In genomic region chr20:61371501-61372150, GRCh38 we compare ENCODE assay signal across 1 cellular context.
TF ChIP-seq lines count a peak whose summit lies in the region.

No MANE protein-coding gene starts in this region.

TF ChIP-seq in IMR-90, 13 proteins besides CTCF, POLR2A, EP300 and RAD21:
- TF ChIP-seq BHLHE40 (IDR thresholded peaks at IDR 0.05; ENCODE audit: low read depth, low read length): peak; percentile 81; the same call in 1 of the 2 replicates
- TF ChIP-seq SMC3 (IDR thresholded peaks at IDR 0.05; ENCODE audit: low read depth, low read length): no peak
- TF ChIP-seq MAZ (IDR thresholded peaks at IDR 0.05; ENCODE audit: borderline replicate concordance, low read depth, low read length): no peak
